Comparison of ENCODE assay signal across 8 cellular contexts in the genomic region with DNA sequence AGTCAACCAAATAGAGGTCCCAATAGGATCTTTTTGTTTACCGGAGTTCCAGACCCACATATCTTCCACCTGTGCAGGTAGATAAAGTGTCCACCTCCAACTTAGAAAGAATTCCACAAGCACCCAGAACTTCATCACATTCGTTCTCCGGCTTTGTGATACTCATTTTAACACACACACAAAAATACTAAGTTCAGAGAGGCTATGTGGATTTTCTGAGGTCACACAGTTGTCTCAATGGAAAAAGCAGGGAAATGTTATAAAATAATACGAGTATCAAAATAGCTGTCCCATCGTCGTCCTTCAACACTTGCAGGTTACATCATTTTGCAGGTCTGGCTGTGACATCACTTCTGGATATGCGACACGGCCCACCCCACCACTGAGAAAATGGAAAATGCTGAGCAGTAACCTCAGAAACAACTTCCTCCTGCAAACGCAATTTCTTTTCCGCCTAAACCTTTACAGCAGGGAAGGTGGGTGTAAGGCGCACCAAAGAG.
A peak's percentile ranks its signal among the peaks of the same experiment; 100 is the strongest.
DNase-seq lines count a peak whose midpoint lies in the region; ATAC-seq, FAIRE-seq and TF ChIP-seq lines count a peak whose summit lies in the region.

No MANE protein-coding gene starts in this region.

- H2BK5ac ChIP-seq in mesenchymal stem cell (ENCODE audit: low read depth, low read length, poor library complexity, severe bottlenecking): no peak overlapping the region

- no peak overlapping the region for H2BK15ac ChIP-seq in mesenchymal stem cell (ENCODE audit: low read depth, poor library complexity, severe bottlenecking)

- in situ Hi-C loops in G401 (cut with HindIII; ENCODE audit: low sequenced_read_pairs): no loop called here

- no peak for TF ChIP-seq CTCF in HL-60 (IDR thresholded peaks at IDR 0.05; ENCODE audit: insufficient read depth, low read length)
- TF ChIP-seq CTCF in bronchial epithelial cell (IDR thresholded peaks at IDR 0.05; ENCODE audit: insufficient read depth, low read length, severe bottlenecking): no peak
- TF ChIP-seq CTCF in uterus (IDR thresholded peaks at IDR 0.05): no peak

- H3K4me3 ChIP-seq in HL-60 (replicated peaks; ENCODE audit: insufficient read depth, low read length) (peak overlapping the region; percentile 35), bronchial epithelial cell (ENCODE audit: low read depth, low read length) (peak overlapping the region; percentile 42), mesenchymal stem cell (ENCODE audit: insufficient read depth in 1 of 2, low read depth in 1 of 2, low read length in 2 of 2) (peak overlapping the region in 1 of 2 experiments; percentile 79), uterus (peak overlapping the region; percentile 42 to 43)

- TF ChIP-seq POLR2A in uterus (IDR thresholded peaks at IDR 0.05): no peak

- peak overlapping the region; percentile 54 for H4K91ac ChIP-seq in mesenchymal stem cell (ENCODE audit: low read length)

- H3K9ac ChIP-seq in mesenchymal stem cell (ENCODE audit: low read length): peak overlapping the region; percentile 92

- peaks cover 16% of the 10 kb centered on the region for H3K27me3 ChIP-seq in HL-60 (ENCODE audit: insufficient read depth, poor library complexity, severe bottlenecking)
- no peaks in the 10 kb centered on the region for H3K27me3 ChIP-seq in bronchial epithelial cell (ENCODE audit: control insufficient read depth, insufficient read depth, low read length)
- H3K27me3 ChIP-seq in mesenchymal stem cell (ENCODE audit: control insufficient read depth in 1 of 2, insufficient read depth in 1 of 2, low read length in 2 of 2): no peaks in the 10 kb centered on the region
- H3K27me3 ChIP-seq in uterus: no peaks in the 10 kb centered on the region

- no peak for FAIRE-seq in bronchial epithelial cell (lab: Jason Lieb, UNC)

- H3K23ac ChIP-seq in mesenchymal stem cell (ENCODE audit: low read length in 2 of 2): no peak overlapping the region

- H3K27ac ChIP-seq in HL-60 (replicated peaks): no peak overlapping the region
- H3K27ac ChIP-seq in mesenchymal stem cell (ENCODE audit: low read length, poor library complexity, severe bottlenecking): peak overlapping the region; percentile 82
- H3K27ac ChIP-seq in uterus: peak overlapping the region; percentile 82 to 95

- ATAC-seq in GM21367 (IDR thresholded peaks at IDR 0.05; ENCODE audit: unreplicated experiment): peak; percentile 4

- H4K8ac ChIP-seq in mesenchymal stem cell (ENCODE audit: low read length): peak overlapping the region; percentile 68

- H3K4me2 ChIP-seq in mesenchymal stem cell (ENCODE audit: low read length, poor library complexity, severe bottlenecking): peak overlapping the region; percentile 71

- H2AFZ ChIP-seq in mesenchymal stem cell (ENCODE audit: low read depth, low read length): peak overlapping the region; percentile 30

- H2AK5ac ChIP-seq in mesenchymal stem cell (ENCODE audit: low read length, severe bottlenecking): no peak overlapping the region

- no peaks in the 10 kb centered on the region for H3K36me3 ChIP-seq in bronchial epithelial cell (ENCODE audit: control insufficient read depth, insufficient read depth, low read length)
- H3K36me3 ChIP-seq in mesenchymal stem cell (ENCODE audit: control insufficient read depth in 1 of 2, insufficient read depth in 2 of 2, low read depth in 1 of 2, low read length in 2 of 2): no peaks in the 10 kb centered on the region
- H3K36me3 ChIP-seq in uterus: no peaks in the 10 kb centered on the region

- 39% methylated on average over 9 of the region's 11 CpGs for whole genome bisulfite sequencing in mesenchymal stem cell

- H2BK12ac ChIP-seq in mesenchymal stem cell (ENCODE audit: low read length in 2 of 2): no peak overlapping the region

- intact Hi-C loops in uterus (cut with DNase I; ENCODE audit: low total_unique reads): no loop called here

- H3K9me3 ChIP-seq in mesenchymal stem cell (ENCODE audit: control insufficient read depth, low read length) (no peaks in the 10 kb centered on the region), uterus (no peaks in the 10 kb centered on the region)

- no peak overlapping the region for H3K4ac ChIP-seq in mesenchymal stem cell (ENCODE audit: low read depth in 1 of 2, low read length in 2 of 2)

- no peak for DNase-seq in HL-60 (ENCODE audit: low read depth in 1 of 2, low spot score in 1 of 2)
- no peak for DNase-seq in bronchial epithelial cell (ENCODE audit: low read depth)
- no peak for DNase-seq in mesenchymal stem cell
- DNase-seq in uterus: no peak
- DNase-seq in D341Med (ENCODE audit: low spot score): no peak
- DNase-seq in epidermal melanocyte (ENCODE audit: insufficient read length, low spot score): no peak
- DNase-seq in G401 (ENCODE audit: low spot score): no peak

- no peak overlapping the region for H3K14ac ChIP-seq in mesenchymal stem cell (ENCODE audit: low read length in 2 of 2)

- H2BK120ac ChIP-seq in mesenchymal stem cell (ENCODE audit: low read depth, low read length): no peak overlapping the region

- H3K4me1 ChIP-seq in mesenchymal stem cell (ENCODE audit: control insufficient read depth, insufficient read depth, low read depth, low read length) (peaks cover 4% of the 10 kb centered on the region), uterus (no peaks in the 10 kb centered on the region)

- H3K18ac ChIP-seq in mesenchymal stem cell (ENCODE audit: low read depth in 1 of 2, low read length in 2 of 2): peak overlapping the region; percentile 13 to 49

- no peaks in the 10 kb centered on the region for H3K79me1 ChIP-seq in mesenchymal stem cell (replicated peaks; ENCODE audit: low read length, poor library complexity, severe bottlenecking)
